Comparison of ENCODE assay signal across 39 cellular contexts in genomic region chr11:108569896-108570295, GRCh38.
"Had no signal": no experiment of that assay in that cellular context is flagged by ENCODE, and none has a peak within 500 bp of the region (broad histone marks: within the 10 kb centered on the region; RNA-seq: fewer than 3 reads in every experiment).

No MANE protein-coding gene starts in this region.

- DNase-seq: activated CD4-positive, alpha-beta memory T cell treated with anti-CD3 and anti-CD28 coated beads, Interleukin-2, amount 10 ng/mL, durations not matched to agents 7 days and 5 days; activated CD4-positive, alpha-beta T cell treated with anti-CD3 and anti-CD28 coated beads for 1 hour; activated CD4-positive, alpha-beta T cell treated with anti-CD3 and anti-CD28 coated beads for 36 hours; activated CD4-positive, alpha-beta T cell treated with anti-CD3 and anti-CD28 coated beads for 48 hours; activated CD4-positive, alpha-beta T cell treated with anti-CD3 and anti-CD28 coated beads, Interleukin-2, amount 10 ng/mL, durations not matched to agents 7 days and 5 days; activated CD4-positive, alpha-beta T cell treated with anti-CD3 and anti-CD28 coated beads, Interleukin-2, amount 50 U/mL, for 48 hours; activated CD4-positive, CD25-positive, alpha-beta regulatory T cell; activated CD8-positive, alpha-beta memory T cell treated with anti-CD3 and anti-CD28 coated beads for 24 hours; activated CD8-positive, alpha-beta memory T cell treated with anti-CD3 and anti-CD28 coated beads, Interleukin-2, amount 50 U/mL, for 4 hours; activated CD8-positive, alpha-beta T cell treated with anti-CD3 and anti-CD28 coated beads, Interleukin-2, amount 10 ng/mL, durations not matched to agents 7 days and 5 days; activated effector memory CD4-positive, alpha-beta T cell treated with anti-CD3 and anti-CD28 coated beads, Interleukin-2, amount 50 U/mL, for 16 hours; activated gamma-delta T cell treated with Interleukin-2 at 50 U/mL for 16 hours; activated naive CD4-positive, alpha-beta T cell; activated naive CD4-positive, alpha-beta T cell treated with anti-CD3 and anti-CD28 coated beads for 36 hours; activated naive CD8-positive, alpha-beta T cell treated with anti-CD3 and anti-CD28 coated beads, Interleukin-2, amount 10 ng/mL, durations not matched to agents 7 days and 5 days; activated naive CD8-positive, alpha-beta T cell treated with anti-CD3 and anti-CD28 coated beads, Interleukin-2, amount 50 U/mL, for 24 hours; activated T-cell treated with anti-CD3 and anti-CD28 coated beads for 4 hours; activated T-cell treated with anti-CD3 and anti-CD28 coated beads, Interleukin-2, amount 50 U/mL, for 1 hour; activated T-cell treated with anti-CD3 and anti-CD28 coated beads, Interleukin-2, amount 50 U/mL, for 4 hours; activated T-cell treated with anti-CD3 and anti-CD28 coated beads, Interleukin-2, amount 50 U/mL, for 72 hours; amygdala; anterior cingulate cortex; T-helper 1 cell; T-helper 2 cell; T-helper 9 cell; WERI-Rb-1 had no signal

- H3K4me3 Mint-ChIP-seq: activated CD4-positive, alpha-beta memory T cell treated with anti-CD3 and anti-CD28 coated beads, Interleukin-2, amount 10 ng/mL, durations not matched to agents 7 days and 5 days; activated CD4-positive, alpha-beta T cell treated with anti-CD3 and anti-CD28 coated beads for 36 hours; activated CD4-positive, alpha-beta T cell treated with anti-CD3 and anti-CD28 coated beads, Interleukin-2, amount 10 ng/mL, durations not matched to agents 7 days and 5 days; activated CD8-positive, alpha-beta T cell treated with anti-CD3 and anti-CD28 coated beads, Interleukin-2, amount 10 ng/mL, durations not matched to agents 7 days and 5 days; activated naive CD4-positive, alpha-beta T cell treated with anti-CD3 and anti-CD28 coated beads for 36 hours; activated naive CD4-positive, alpha-beta T cell treated with anti-CD3 and anti-CD28 coated beads, Interleukin-2, amount 50 U/mL, for 24 hours; activated naive CD8-positive, alpha-beta T cell; activated naive CD8-positive, alpha-beta T cell treated with anti-CD3 and anti-CD28 coated beads, Interleukin-2, amount 10 ng/mL, durations not matched to agents 7 days and 5 days; activated naive CD8-positive, alpha-beta T cell treated with anti-CD3 and anti-CD28 coated beads, Interleukin-2, amount 50 U/mL, for 24 hours; activated T-cell treated with anti-CD3 and anti-CD28 coated beads, Interleukin-2, amount 50 U/mL, for 4 hours; activated T-cell treated with anti-CD3 and anti-CD28 coated beads, Interleukin-2, amount 50 U/mL, for 72 hours; activated T-helper 1 cell treated with anti-CD3 and anti-CD28 coated beads, Interleukin-12 subunit alpha, Interleukin-12 subunit beta, Interleukin-2, Interleukin-4 antibody, amounts not matched to agents 30 ng/mL and 10 ng/mL and 1 ng/mL, durations not matched to agents 14 hours and 24 hours and 36 hours; activated T-helper 17 cell treated with anti-CD3 and anti-CD28 coated beads, Interleukin-2, amount 50 U/mL, for 72 hours; brain; central memory CD8-positive, alpha-beta T cell; T-helper 1 cell treated with Interleukin-12 subunit alpha and Interleukin-12 subunit beta and Interleukin-4 antibody, amounts not matched to agents 30 μg/mL and 1 μg/mL, for 36 hours; T-helper 2 cell treated with Interferon-gamma antibody and Interleukin-4, amounts not matched to agents 5 μg/mL and 100 μg/mL, for 36 hours; WTC11 had no signal

- H3K27ac Mint-ChIP-seq: activated CD4-positive, alpha-beta memory T cell treated with anti-CD3 and anti-CD28 coated beads, Interleukin-2, amount 10 ng/mL, durations not matched to agents 7 days and 5 days; activated CD4-positive, alpha-beta T cell treated with anti-CD3 and anti-CD28 coated beads for 36 hours; activated CD4-positive, alpha-beta T cell treated with anti-CD3 and anti-CD28 coated beads, Interleukin-2, amount 10 ng/mL, durations not matched to agents 7 days and 5 days; activated CD8-positive, alpha-beta T cell treated with anti-CD3 and anti-CD28 coated beads, Interleukin-2, amount 10 ng/mL, durations not matched to agents 7 days and 5 days; activated naive CD4-positive, alpha-beta T cell treated with anti-CD3 and anti-CD28 coated beads for 36 hours; activated naive CD4-positive, alpha-beta T cell treated with anti-CD3 and anti-CD28 coated beads, Interleukin-2, amount 50 U/mL, for 24 hours; activated naive CD8-positive, alpha-beta T cell; activated naive CD8-positive, alpha-beta T cell treated with anti-CD3 and anti-CD28 coated beads, Interleukin-2, amount 10 ng/mL, durations not matched to agents 7 days and 5 days; activated naive CD8-positive, alpha-beta T cell treated with anti-CD3 and anti-CD28 coated beads, Interleukin-2, amount 50 U/mL, for 24 hours; activated T-cell treated with anti-CD3 and anti-CD28 coated beads, Interleukin-2, amount 50 U/mL, for 72 hours; activated T-helper 1 cell treated with anti-CD3 and anti-CD28 coated beads, Interleukin-12 subunit alpha, Interleukin-12 subunit beta, Interleukin-2, Interleukin-4 antibody, amounts not matched to agents 30 ng/mL and 10 ng/mL and 1 ng/mL, durations not matched to agents 14 hours and 24 hours and 36 hours; activated T-helper 17 cell treated with anti-CD3 and anti-CD28 coated beads, Interleukin-2, amount 50 U/mL, for 72 hours; brain; T-helper 1 cell treated with Interleukin-12 subunit alpha and Interleukin-12 subunit beta and Interleukin-4 antibody, amounts not matched to agents 30 μg/mL and 1 μg/mL, for 36 hours; T-helper 2 cell treated with Interferon-gamma antibody and Interleukin-4, amounts not matched to agents 5 μg/mL and 100 μg/mL, for 36 hours; WTC11 had no signal

- H3K27me3 Mint-ChIP-seq: activated CD4-positive, alpha-beta memory T cell treated with anti-CD3 and anti-CD28 coated beads, Interleukin-2, amount 10 ng/mL, durations not matched to agents 7 days and 5 days; activated CD4-positive, alpha-beta T cell treated with anti-CD3 and anti-CD28 coated beads for 36 hours; activated CD4-positive, alpha-beta T cell treated with anti-CD3 and anti-CD28 coated beads, Interleukin-2, amount 10 ng/mL, durations not matched to agents 7 days and 5 days; activated naive CD4-positive, alpha-beta T cell treated with anti-CD3 and anti-CD28 coated beads, Interleukin-2, amount 50 U/mL, for 24 hours; activated naive CD8-positive, alpha-beta T cell; activated naive CD8-positive, alpha-beta T cell treated with anti-CD3 and anti-CD28 coated beads, Interleukin-2, amount 10 ng/mL, durations not matched to agents 7 days and 5 days; activated naive CD8-positive, alpha-beta T cell treated with anti-CD3 and anti-CD28 coated beads, Interleukin-2, amount 50 U/mL, for 24 hours; activated T-helper 17 cell treated with anti-CD3 and anti-CD28 coated beads, Interleukin-2, amount 50 U/mL, for 72 hours; brain; central memory CD8-positive, alpha-beta T cell had no signal

- H3K27me3 ChIP-seq: ascending aorta, cardiac muscle cell had no signal

- ATAC-seq: activated CD4-positive, alpha-beta T cell treated with anti-CD3 and anti-CD28 coated beads for 36 hours; activated CD4-positive, CD25-positive, alpha-beta regulatory T cell treated with anti-CD3 and anti-CD28 coated beads, Interleukin-2, amount 50 U/mL, for 24 hours; activated CD8-positive, alpha-beta T cell treated with anti-CD3 and anti-CD28 coated beads, Interleukin-2, amount 10 ng/mL, durations not matched to agents 7 days and 5 days; activated naive CD8-positive, alpha-beta T cell treated with anti-CD3 and anti-CD28 coated beads, Interleukin-2, amount 50 U/mL, for 24 hours; activated T-cell treated with anti-CD3 and anti-CD28 coated beads, Interleukin-2, amount 50 U/mL, for 4 hours; activated T-cell treated with anti-CD3 and anti-CD28 coated beads, Interleukin-2, amount 50 U/mL, for 72 hours; activated T-helper 17 cell treated with anti-CD3 and anti-CD28 coated beads, Interleukin-2, amount 50 U/mL, for 72 hours; WTC11 had no signal

- H3K36me3 ChIP-seq: ascending aorta, cardiac muscle cell, WERI-Rb-1 had no signal

- H3K4me3 ChIP-seq: ascending aorta, cardiac muscle cell had no signal

- H3K9me3 Mint-ChIP-seq: activated CD4-positive, alpha-beta memory T cell treated with anti-CD3 and anti-CD28 coated beads, Interleukin-2, amount 10 ng/mL, durations not matched to agents 7 days and 5 days; activated naive CD4-positive, alpha-beta T cell treated with anti-CD3 and anti-CD28 coated beads for 36 hours; activated naive CD8-positive, alpha-beta T cell treated with anti-CD3 and anti-CD28 coated beads, Interleukin-2, amount 10 ng/mL, durations not matched to agents 7 days and 5 days; activated naive CD8-positive, alpha-beta T cell treated with anti-CD3 and anti-CD28 coated beads, Interleukin-2, amount 50 U/mL, for 24 hours; activated T-cell treated with anti-CD3 and anti-CD28 coated beads, Interleukin-2, amount 50 U/mL, for 72 hours; activated T-helper 1 cell treated with anti-CD3 and anti-CD28 coated beads, Interleukin-12 subunit alpha, Interleukin-12 subunit beta, Interleukin-2, Interleukin-4 antibody, amounts not matched to agents 30 ng/mL and 10 ng/mL and 1 ng/mL, durations not matched to agents 14 hours and 24 hours and 36 hours; activated T-helper 17 cell treated with anti-CD3 and anti-CD28 coated beads, Interleukin-2, amount 50 U/mL, for 72 hours; central memory CD8-positive, alpha-beta T cell; T-helper 1 cell treated with Interleukin-12 subunit alpha and Interleukin-12 subunit beta and Interleukin-4 antibody, amounts not matched to agents 30 μg/mL and 1 μg/mL, for 36 hours; T-helper 2 cell treated with Interferon-gamma antibody and Interleukin-4, amounts not matched to agents 5 μg/mL and 100 μg/mL, for 36 hours; WTC11 had no signal

- H3K27ac ChIP-seq: ascending aorta, cardiac muscle cell, WERI-Rb-1 had no signal

- FAIRE-seq: bronchial epithelial cell had no signal

- H3K4me1 ChIP-seq: ascending aorta had no signal

- H3K36me3 Mint-ChIP-seq: activated naive CD8-positive, alpha-beta T cell treated with anti-CD3 and anti-CD28 coated beads, Interleukin-2, amount 10 ng/mL, durations not matched to agents 7 days and 5 days; brain had no signal

- H3K9me3 ChIP-seq: ascending aorta had no signal

- H3K4me1 Mint-ChIP-seq: activated CD4-positive, alpha-beta T cell treated with anti-CD3 and anti-CD28 coated beads for 36 hours; activated naive CD8-positive, alpha-beta T cell treated with anti-CD3 and anti-CD28 coated beads, Interleukin-2, amount 50 U/mL, for 24 hours; activated T-helper 17 cell treated with anti-CD3 and anti-CD28 coated beads, Interleukin-2, amount 50 U/mL, for 72 hours; brain; central memory CD8-positive, alpha-beta T cell had no signal
